ENCODE assay signal across 11 cellular contexts in genomic region chr10:60314306-60314940, GRCh38.
A peak's percentile ranks its signal among the peaks of the same experiment; 100 is the strongest.
DNase-seq lines count a peak whose midpoint lies in the region; ATAC-seq and TF ChIP-seq lines count a peak whose summit lies in the region.
"Had no signal": no experiment of that assay in that cellular context is flagged by ENCODE, and none has a peak within 500 bp of the region (broad histone marks: within the 10 kb centered on the region; RNA-seq: fewer than 3 reads in every experiment).

No MANE protein-coding gene starts in this region.

- H2AK5ac ChIP-seq in mesendoderm (ENCODE audit: low read length): no peak overlapping the region

- H3K79me1 ChIP-seq in mesendoderm (ENCODE audit: low read length): no peaks in the 10 kb centered on the region

- H3K4me2 ChIP-seq in osteoblast (ENCODE audit: insufficient read depth, low read length) (peak overlapping the region; percentile 67), mesendoderm (ENCODE audit: low read length) (no peak overlapping the region)

- H2BK15ac ChIP-seq in mesendoderm (replicated peaks; ENCODE audit: low read depth): no peak overlapping the region

- WGBS in mesendoderm (ENCODE audit: extremely low coverage, insufficient coverage, low lambda C conversion rate): no CpG with 5 or more reads among the region's 3 CpGs

- H3K27ac ChIP-seq in osteoblast (ENCODE audit: low read depth, low read length): peak overlapping the region; percentile 48
- H3K27ac ChIP-seq in mesendoderm (ENCODE audit: low read depth, low read length): no peak overlapping the region

- DNase-seq in NCI-H2029 (lab: John Stamatoyannopoulos, UW) (peak; percentile 46), NCI-H2029 treated with DMSO at 0.1 percent for 48 hours (lab: John Stamatoyannopoulos, UW) (no peak), NCI-H1436 treated with DMSO at 0.1 percent for 48 hours (lab: John Stamatoyannopoulos, UW) (peak; percentile 60), choroid plexus epithelial cell (ENCODE audit: low read depth) (peak; percentile 69), osteoblast (ENCODE audit: insufficient read length, low spot score, missing footprints) (peak; percentile 76), mesendoderm (no peak)
- DNase-seq: NCI-H187; stimulated activated naive CD4-positive, alpha-beta T cell had no signal

- no peak overlapping the region for H4K8ac ChIP-seq in mesendoderm (ENCODE audit: low read depth, low read length)

- peaks cover 29% of the 10 kb centered on the region for H3K4me1 ChIP-seq in osteoblast (ENCODE audit: insufficient read depth, low read length)
- H3K4me1 ChIP-seq in mesendoderm (ENCODE audit: control insufficient read depth, low read depth, low read length): peaks cover 2% of the 10 kb centered on the region

- ATAC-seq in HG02798 (IDR thresholded peaks at IDR 0.05; ENCODE audit: poor library complexity, unreplicated experiment) (no peak), HG03354 (IDR thresholded peaks at IDR 0.05; ENCODE audit: poor library complexity, severe bottlenecking, unreplicated experiment) (no peak)
- ATAC-seq: sciatic nerve had no signal

- H2AFZ ChIP-seq in osteoblast (ENCODE audit: low read length): no peak overlapping the region

- no peaks in the 10 kb centered on the region for H3K9me3 ChIP-seq in osteoblast (ENCODE audit: low read depth, low read length)

- H3K27me3 ChIP-seq in osteoblast (ENCODE audit: insufficient read depth, low read length) (no peaks in the 10 kb centered on the region), mesendoderm (ENCODE audit: insufficient read depth, low read length, poor library complexity) (no peaks in the 10 kb centered on the region)

- H4K20me1 ChIP-seq in osteoblast (ENCODE audit: insufficient read depth, low read length): no peaks in the 10 kb centered on the region

- no peak overlapping the region for H2BK120ac ChIP-seq in mesendoderm (ENCODE audit: low read depth, low read length)

- H2BK5ac ChIP-seq in mesendoderm (ENCODE audit: low read length): no peak overlapping the region

- H3K4ac ChIP-seq in mesendoderm (ENCODE audit: low read depth, low read length): no peak overlapping the region

- H3K79me2 ChIP-seq in osteoblast (ENCODE audit: insufficient read depth, low read length) (no peaks in the 10 kb centered on the region), mesendoderm (ENCODE audit: control insufficient read depth, insufficient read depth, low read length) (no peaks in the 10 kb centered on the region)

- H3K9ac ChIP-seq in mesendoderm (ENCODE audit: low read length): no peak overlapping the region

- H4K5ac ChIP-seq in mesendoderm (ENCODE audit: low read length): no peak overlapping the region

- TF ChIP-seq CTCF in choroid plexus epithelial cell (conservative IDR thresholded peaks at IDR 0.05; ENCODE audit: low read depth, low read length) (no peak), osteoblast (IDR thresholded peaks at IDR 0.05; ENCODE audit: extremely low read depth, low read depth, low read length) (no peak)

- H3K36me3 ChIP-seq in osteoblast (ENCODE audit: insufficient read depth, low read length): no peaks in the 10 kb centered on the region
- H3K36me3 ChIP-seq in mesendoderm (ENCODE audit: control insufficient read depth, insufficient read depth, low read length): no peaks in the 10 kb centered on the region

- H3K56ac ChIP-seq in mesendoderm (ENCODE audit: low read length): no peak overlapping the region

- H3K23ac ChIP-seq in mesendoderm (ENCODE audit: low read length): no peak overlapping the region

- H3K4me3 ChIP-seq in choroid plexus epithelial cell (ENCODE audit: low read depth, low read length) (no peak overlapping the region), osteoblast (ENCODE audit: insufficient read depth, low read length) (no peak overlapping the region), mesendoderm (ENCODE audit: low read length) (no peak overlapping the region)

- no peak overlapping the region for H3K18ac ChIP-seq in mesendoderm (ENCODE audit: low read length)

Comparison
In these comparisons a context has a peak if more than half of its experiments do, and no peak if none do; other contexts are left out.
1. DNase-seq: peak in NCI-H2029 (single experiment), NCI-H1436 treated with DMSO at 0.1 percent for 48 hours (single experiment), choroid plexus epithelial cell (single experiment) and osteoblast (single experiment); none in NCI-H2029 treated with DMSO at 0.1 percent for 48 hours (single experiment) and mesendoderm (single experiment).